Comparison of ENCODE assay signal across 8 cellular contexts in genomic region chr17:65278050-65278819, GRCh38.
A peak's percentile ranks its signal among the peaks of the same experiment; 100 is the strongest.
DNase-seq lines count a peak whose midpoint lies in the region; ATAC-seq and TF ChIP-seq lines count a peak whose summit lies in the region.

No MANE protein-coding gene starts in this region.

- no peaks in the 10 kb centered on the region for H3K9me3 Mint-ChIP-seq in glutamatergic neuron (ENCODE audit: unreplicated experiment)

- no peaks in the 10 kb centered on the region for H3K4me1 Mint-ChIP-seq in glutamatergic neuron (ENCODE audit: low read depth, unreplicated experiment)

- no peaks in the 10 kb centered on the region for H3K36me3 Mint-ChIP-seq in glutamatergic neuron (ENCODE audit: unreplicated experiment)

- no peak overlapping the region for H3K4me3 Mint-ChIP-seq in glutamatergic neuron (ENCODE audit: unreplicated experiment)

- DNase-seq in NOMO-1 treated with DMSO at 0.1 percent for 48 hours (lab: John Stamatoyannopoulos, UW; ENCODE audit: unreplicated experiment): peak; percentile 6
- DNase-seq in NOMO-1 treated with dmso at 0.1 percent for 144 hours (lab: John Stamatoyannopoulos, UW; ENCODE audit: unreplicated experiment): no peak
- DNase-seq in NCI-H2227 treated with DMSO at 0.1 percent for 48 hours (lab: John Stamatoyannopoulos, UW): peak; percentile 55
- DNase-seq in activated T-cell treated with anti-CD3 and anti-CD28 coated beads, Interleukin-2, amount 50 U/mL, for 1 hour: peak; percentile 23
- DNase-seq in glutamatergic neuron: peak; percentile 66
- peak; percentile 63 for DNase-seq in retina

- peak; percentile 50 for TF ChIP-seq CTCF in glutamatergic neuron (IDR thresholded peaks at IDR 0.05; ENCODE audit: partially characterized antibody, unreplicated experiment)

- no peak overlapping the region for H3K27ac Mint-ChIP-seq in glutamatergic neuron (ENCODE audit: unreplicated experiment)

- no peak for ATAC-seq in HG03439 (IDR thresholded peaks at IDR 0.05; ENCODE audit: unreplicated experiment)
- ATAC-seq in GM18519 (IDR thresholded peaks at IDR 0.05; ENCODE audit: low FRiP score, unreplicated experiment): no peak

- H3K27me3 Mint-ChIP-seq in glutamatergic neuron (ENCODE audit: unreplicated experiment): no peaks in the 10 kb centered on the region
